ENCODE assay signal across 1 cellular context in genomic region chr1:55021965-55022546, GRCh38.
TF ChIP-seq lines count a peak whose summit lies in the region.

No MANE protein-coding gene starts in this region.

TF ChIP-seq in HEK293, 187 proteins besides CTCF, POLR2A, EP300 and RAD21 (continued from another document and continues in another):
- TF ChIP-seq PRDM2 (tag by site-specific recombination; IDR thresholded peaks at IDR 0.05; ENCODE audit: borderline replicate concordance) (no peak), ZNF174 (tag by site-specific recombination; IDR thresholded peaks at IDR 0.05) (no peak), ZNF513 (tag by site-specific recombination; IDR thresholded peaks at IDR 0.05) (no peak), ZBTB10 (tag by site-specific recombination; IDR thresholded peaks at IDR 0.05) (no peak), ZNF214 (tag by site-specific recombination; IDR thresholded peaks at IDR 0.05; ENCODE audit: borderline replicate concordance) (no peak), KLF16 (tag by site-specific recombination; IDR thresholded peaks at IDR 0.05) (no peak), ZFP3 (tag by site-specific recombination; IDR thresholded peaks at IDR 0.05; ENCODE audit: low read depth) (no peak), ZBTB21 (tag by site-specific recombination; IDR thresholded peaks at IDR 0.05) (no peak), ZNF76 (tag by site-specific recombination; IDR thresholded peaks at IDR 0.05; ENCODE audit: borderline replicate concordance, low read depth) (no peak), ZNF248 (tag by site-specific recombination; IDR thresholded peaks at IDR 0.05) (no peak), ZNF777 (tag by site-specific recombination; IDR thresholded peaks at IDR 0.05; ENCODE audit: borderline replicate concordance) (no peak), ZNF175 (tag by site-specific recombination; IDR thresholded peaks at IDR 0.05) (no peak), ZNF707 (tag by site-specific recombination; IDR thresholded peaks at IDR 0.05) (no peak), ZEB2 (tag by site-specific recombination; IDR thresholded peaks at IDR 0.05) (no peak), ZNF19 (tag by site-specific recombination; IDR thresholded peaks at IDR 0.05; ENCODE audit: low read depth) (no peak), ZNF280D (tag by site-specific recombination; IDR thresholded peaks at IDR 0.05) (no peak), ZNF48 (tag by site-specific recombination; IDR thresholded peaks at IDR 0.05) (no peak), ZNF626 (tag by site-specific recombination; IDR thresholded peaks at IDR 0.05) (no peak), ZNF585B (tag by site-specific recombination; IDR thresholded peaks at IDR 0.05) (no peak), ZNF645 (tag by site-specific recombination; IDR thresholded peaks at IDR 0.05) (no peak), ZNF747 (tag by site-specific recombination; IDR thresholded peaks at IDR 0.05) (no peak), ZSCAN5A (tag by site-specific recombination; IDR thresholded peaks at IDR 0.05) (no peak), ZFP69B (tag by site-specific recombination; IDR thresholded peaks at IDR 0.05) (no peak), ZNF677 (tag by site-specific recombination; IDR thresholded peaks at IDR 0.05) (no peak), ZNF37A (tag by site-specific recombination; IDR thresholded peaks at IDR 0.05) (no peak), ZNF501 (tag by site-specific recombination; IDR thresholded peaks at IDR 0.05) (0 out of 2 replicates have a peak, but pooled peaks have one; percentile 24), ZNF311 (tag by site-specific recombination; IDR thresholded peaks at IDR 0.05; ENCODE audit: borderline replicate concordance) (no peak), ZBTB1 (tag by site-specific recombination; IDR thresholded peaks at IDR 0.05) (no peak), MEIS1 (CRISPR knock-in tag; IDR thresholded peaks at IDR 0.05; ENCODE audit: borderline replicate concordance) (no peak), ZNF433 (tag by site-specific recombination; IDR thresholded peaks at IDR 0.05; ENCODE audit: low read depth) (no peak), KLF10 (tag by site-specific recombination; IDR thresholded peaks at IDR 0.05) (no peak), TCF7L2 (IDR thresholded peaks at IDR 0.05; ENCODE audit: borderline replicate concordance, low read depth, low read length) (no peak), ZXDB (tag by site-specific recombination; IDR thresholded peaks at IDR 0.05) (0 out of 2 replicates have a peak, but pooled peaks have one; percentile 10), ZNF776 (tag by site-specific recombination; IDR thresholded peaks at IDR 0.05; ENCODE audit: borderline replicate concordance) (no peak), ZSCAN18 (tag by site-specific recombination; IDR thresholded peaks at IDR 0.05) (no peak), ZFP41 (tag by site-specific recombination; IDR thresholded peaks at IDR 0.05; ENCODE audit: borderline replicate concordance) (no peak), AEBP2 (tag by site-specific recombination; IDR thresholded peaks at IDR 0.05; ENCODE audit: borderline replicate concordance) (no peak), ZNF621 (tag by site-specific recombination; IDR thresholded peaks at IDR 0.05) (no peak), ZNF660 (tag by site-specific recombination; IDR thresholded peaks at IDR 0.05) (no peak), ZBTB17 (tag by site-specific recombination; IDR thresholded peaks at IDR 0.05) (no peak), ZNF366 (tag by site-specific recombination; conservative IDR thresholded peaks at IDR 0.05) (no peak), SP7 (tag by site-specific recombination; IDR thresholded peaks at IDR 0.05) (peak; percentile 46; the same call in 1 of the 2 replicates), ZNF549 (tag by site-specific recombination; IDR thresholded peaks at IDR 0.05) (no peak), ZNF629 (tag by site-specific recombination; IDR thresholded peaks at IDR 0.05) (no peak), ZNF155 (tag by site-specific recombination; IDR thresholded peaks at IDR 0.05) (no peak), ZNF473 (tag by site-specific recombination; IDR thresholded peaks at IDR 0.05) (no peak), SCRT1 (tag by site-specific recombination; IDR thresholded peaks at IDR 0.05; ENCODE audit: borderline replicate concordance) (no peak), ZNF292 (tag by site-specific recombination; IDR thresholded peaks at IDR 0.05; ENCODE audit: borderline replicate concordance, low read depth) (no peak), SCRT2 (tag by site-specific recombination; IDR thresholded peaks at IDR 0.05) (no peak), ZNF510 (tag by site-specific recombination; IDR thresholded peaks at IDR 0.05; ENCODE audit: insufficient replicate concordance) (no peak)
